29 cellular contexts compared by ENCODE assay signal in the genomic region with DNA sequence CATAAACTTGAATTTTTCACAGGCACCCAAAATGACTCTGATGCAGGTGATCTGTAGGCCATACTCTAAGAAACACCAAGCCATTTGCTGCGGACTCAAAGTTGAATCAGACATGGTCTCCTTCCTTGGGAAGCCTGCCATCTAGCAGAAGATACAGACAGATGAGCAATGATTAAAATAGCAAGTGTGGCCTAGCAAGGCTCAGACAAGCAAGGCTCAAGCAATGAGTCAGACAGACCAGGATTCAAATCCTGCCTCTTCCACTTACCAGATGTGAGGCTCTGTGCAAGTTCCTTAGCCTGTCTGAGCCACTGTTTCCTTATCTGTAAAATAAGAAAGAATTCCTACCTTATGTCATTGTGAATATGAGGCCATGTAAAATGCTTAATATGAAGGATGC. TPM values are rescaled to one million over a fixed set of nuclear protein-coding genes. Genes with fewer than 3 reads are reported as not detected.
DNase-seq lines count a peak whose midpoint lies in the region; ATAC-seq and FAIRE-seq lines count a peak whose summit lies in the region.
"Had no signal": no experiment of that assay in that cellular context is flagged by ENCODE, and none has a peak within 500 bp of the region (broad histone marks: within the 10 kb centered on the region; RNA-seq: fewer than 3 reads in every experiment).

No MANE protein-coding gene starts in this region.

- peaks cover 25% of the 10 kb centered on the region for H3K27me3 ChIP-seq in H7 (ENCODE audit: control insufficient read depth, insufficient read depth, low read length)
- H3K27me3 ChIP-seq: cardiac muscle cell, Peyer's patch had no signal

- peaks cover 3% of the 10 kb centered on the region for H3K36me3 ChIP-seq in H7 (replicated peaks; ENCODE audit: control insufficient read depth, insufficient read depth, low read length)
- H3K36me3 ChIP-seq: cardiac muscle cell, neutrophil had no signal

- DNase-seq in EH (ENCODE audit: low read depth) (peak; percentile 82), RCC 7860 (ENCODE audit: low spot score) (peak; percentile 56), dedifferentiated amniotic fluid mesenchymal stem cell (ENCODE audit: extremely low spot score) (peak; percentile 23), myocyte (ENCODE audit: low read depth) (peak; percentile 31), DMS153 (lab: John Stamatoyannopoulos, UW) (no peak), H7 (no peak)
- no peak for DNase-seq in stimulated activated CD4-positive, alpha-beta T cell treated with anti-CD3 and anti-CD28 coated beads, Interleukin-2, amount 100 ng/mL, for 24 hours
- DNase-seq: ACHN; activated CD4-positive, alpha-beta T cell treated with anti-CD3 and anti-CD28 coated beads for 4 hours; activated naive CD4-positive, alpha-beta T cell treated with Interleukin-2 at 50 U/mL for 16 hours; activated T-cell treated with anti-CD3 and anti-CD28 coated beads, Interleukin-2, amount 50 U/mL, for 48 hours; amniotic stem cell; CD4-positive, alpha-beta T cell; Karpas-422; mesendoderm; NCI-H1694; NCI-H2171 treated with DMSO at 0.1 percent for 48 hours; NCI-H524 treated with DMSO at 0.1 percent for 48 hours; NK-92 treated with Interleukin-12 subunit alpha and Interleukin-12 subunit beta, amount 100 ng/mL, for 24 hours; Peyer's patch; stimulated activated CD4-positive, alpha-beta T cell treated with anti-CD3 and anti-CD28 coated beads, Interleukin-1b, Interleukin-23, amount 100 ng/mL, for 48 hours; T-helper 17 cell had no signal

- peak; percentile 30 for FAIRE-seq in RCC 7860 (lab: Jason Lieb, UNC)
- FAIRE-seq: G401.6 had no signal

- no peak overlapping the region for H3K4me3 ChIP-seq in H7 (ENCODE audit: insufficient read depth, low read depth, low read length)
- H3K4me3 ChIP-seq: cardiac muscle cell, Peyer's patch, skin epidermis had no signal

- ATAC-seq in GM18858 (IDR thresholded peaks at IDR 0.05; ENCODE audit: unreplicated experiment), result no peak
- ATAC-seq: left lobe of liver, T-helper 17 cell had no signal

RNA-seq across cellular contexts. Expression of gene CCDC149, which starts 2.3 kb away (rescaled TPM):
- total RNA-seq in myocyte, result 4.7 and 5.1 TPM in 2 replicates
- 4.6 TPM for polyA plus RNA-seq in myocyte (2012)
- total RNA-seq in H7 (2014; rRNA removed; shearing (Covaris generic)), result 1.4 and 1.7 TPM in 2 replicates
- total RNA-seq: activated CD8-positive, alpha-beta memory T cell treated with anti-CD3 and anti-CD28 coated beads for 36 hours had no signal

Comparison
In these comparisons a context has a peak if more than half of its experiments do, and no peak if none do; other contexts are left out.
1. DNase-seq: peak in EH (single experiment), RCC 7860 (single experiment), dedifferentiated amniotic fluid mesenchymal stem cell (single experiment) and myocyte (single experiment); none in DMS153 (single experiment), stimulated activated CD4-positive, alpha-beta T cell treated with anti-CD3 and anti-CD28 coated beads, Interleukin-2, amount 100 ng/mL, for 24 hours (0 of 2) and H7 (single experiment).